ENCODE assay signal across 14 cellular contexts in the genomic region with DNA sequence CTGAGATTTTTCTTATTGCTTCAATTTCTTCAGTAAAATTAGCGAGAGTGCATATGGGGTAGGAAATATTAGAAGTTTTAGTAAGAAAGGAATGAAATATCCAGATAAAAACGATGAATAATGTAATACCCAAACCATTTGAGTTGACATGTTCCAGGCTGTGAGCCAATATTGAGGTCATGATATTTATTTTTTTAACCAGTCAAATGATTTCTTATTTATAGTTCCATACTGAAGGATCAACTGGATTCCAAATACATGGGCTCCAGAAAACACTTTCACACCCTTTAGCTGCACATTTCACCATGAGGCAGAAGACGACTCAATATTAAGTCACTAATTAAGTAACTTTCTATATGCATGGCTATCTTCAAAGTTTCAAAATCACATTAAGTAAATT.
DNase-seq lines count a peak whose midpoint lies in the region; ATAC-seq lines count a peak whose summit lies in the region.
"Had no signal": no experiment of that assay in that cellular context is flagged by ENCODE, and none has a peak within 500 bp of the region (broad histone marks: within the 10 kb centered on the region; RNA-seq: fewer than 3 reads in every experiment).

No MANE protein-coding gene starts in this region.

- H3K27ac ChIP-seq in epithelial cell of prostate: peak overlapping the region; percentile 14
- H3K27ac ChIP-seq: 22Rv1 had no signal

- DNase-seq in NCI-H446 treated with DMSO at 0.1 percent for 48 hours (lab: John Stamatoyannopoulos, UW) (peak; percentile 35), NCI-H446 (lab: John Stamatoyannopoulos, UW) (no peak), epithelial cell of prostate (ENCODE audit: low read depth, low spot score) (no peak), myocyte (ENCODE audit: low read depth) (peak; percentile 16), NCI-H1694 treated with DMSO at 0.1 percent for 48 hours (lab: John Stamatoyannopoulos, UW) (no peak), CD1c-positive myeloid dendritic cell (ENCODE audit: extremely low spot score) (no peak), sciatic nerve (ENCODE audit: low spot score) (no peak)
- DNase-seq: Caco-2; CD8-positive, alpha-beta memory T cell; DND-41; GDM1; HFFc6 had no signal

- no peak for ATAC-seq in sciatic nerve
- ATAC-seq in HG03175 (IDR thresholded peaks at IDR 0.05; ENCODE audit: unreplicated experiment): no peak

- intact Hi-C loops in sciatic nerve (cut with DNase I): no loop called here

Comparison
In these comparisons a context has a peak if more than half of its experiments do, and no peak if none do; other contexts are left out.
1. DNase-seq: peak in NCI-H446 treated with DMSO at 0.1 percent for 48 hours (single experiment) and myocyte (single experiment); none in NCI-H446 (0 of 2), epithelial cell of prostate (single experiment), NCI-H1694 treated with DMSO at 0.1 percent for 48 hours (single experiment), CD1c-positive myeloid dendritic cell (single experiment) and sciatic nerve (single experiment).